Comparison of ENCODE assay signal across 8 cellular contexts in genomic region chr11:75524576-75525432, GRCh38. TPM values are rescaled to one million over a fixed set of nuclear protein-coding genes. Genes with fewer than 3 reads are reported as not detected.
DNase-seq lines count a peak whose midpoint lies in the region; ATAC-seq, FAIRE-seq and TF ChIP-seq lines count a peak whose summit lies in the region.

No MANE protein-coding gene starts in this region.

- H3F3A ChIP-seq in GM23338 (replicated peaks; ENCODE audit: low read depth): peaks cover 6% of the 10 kb centered on the region; the same call in 1 of the 2 replicates

- H4K20me1 ChIP-seq in GM23338 (replicated peaks; ENCODE audit: insufficient read depth): no peaks in the 10 kb centered on the region
- peaks cover 7% of the 10 kb centered on the region; the same call in 1 of the 2 replicates for H4K20me1 ChIP-seq in K562 (replicated peaks; ENCODE audit: control insufficient read depth, insufficient read depth, low read length)

- H3K27me3 ChIP-seq in GM23338 (ENCODE audit: insufficient read depth): peaks cover 41% of the 10 kb centered on the region
- no peaks in the 10 kb centered on the region for H3K27me3 ChIP-seq in K562 (ENCODE audit: control insufficient read depth in 2 of 2, insufficient read depth in 2 of 2, low read length in 2 of 2)
- peaks cover 0 to 30% of the 10 kb centered on the region in 2 donors for H3K27me3 ChIP-seq in left lung

- FAIRE-seq in K562 (lab: Jason Lieb, UNC): no peak

- TF ChIP-seq POLR2A in K562 (conservative IDR thresholded peaks at IDR 0.05): no peak

- in situ Hi-C loops in K562 (cut with MboI): no loop called here

- 0 out of 2 replicates have a peak, but pooled peaks cover 5% of the 10 kb centered on the region for H3K4me1 ChIP-seq in GM23338 (ENCODE audit: insufficient read depth)
- peaks cover 10 to 37% of the 10 kb centered on the region in 2 experiments; a peak in 4 of 5 replicates for H3K4me1 ChIP-seq in K562 (replicated peaks in 1 of 2; ENCODE audit: control insufficient read depth in 2 of 2, insufficient read depth in 2 of 2, low read length in 2 of 2)
- peaks cover 11 to 24% of the 10 kb centered on the region in 2 donors for H3K4me1 ChIP-seq in left lung

- peak overlapping the region; percentile 85 for H3K4me3 ChIP-seq in GM23338
- peak overlapping the region; percentile 63 for H3K4me3 ChIP-seq in K562
- H3K4me3 ChIP-seq in left lung: peak overlapping the region; percentile 48 to 63

- H3K4me2 ChIP-seq in GM23338 (peak overlapping the region; percentile 95), K562 (ENCODE audit: insufficient read depth, low read length) (peak overlapping the region; percentile 95)

- no peaks in the 10 kb centered on the region for H3K9me3 ChIP-seq in K562 (replicated peaks; ENCODE audit: control insufficient read depth, insufficient read depth, low read depth, low read length)
- H3K9me3 ChIP-seq in left lung: no peaks in the 10 kb centered on the region

- intact Hi-C loops in CD14-positive monocyte (cut with micrococcal nuclease): no loop called here
- intact Hi-C loops in K562 (cut with micrococcal nuclease): no loop called here
- intact Hi-C loops in left lung (cut with DNase I): loop anchor here in 1 of 2 donors (5.0 kb wide), 1 partner anchor 78 kb away; no protein-coding TSS in a partner anchor

- TSS peak; percentile 47 for BruUV-seq in K562 (replicated peaks; lab: Mats Ljungman, UMichigan)

- H3K79me2 ChIP-seq in GM23338 (replicated peaks; ENCODE audit: insufficient read depth) (no peaks in the 10 kb centered on the region; the same call in 1 of the 2 replicates), K562 (ENCODE audit: control insufficient read depth, insufficient read depth, low read length) (peaks cover 10% of the 10 kb centered on the region; the same call in 1 of the 3 replicates)

- H3K27ac ChIP-seq in GM23338 (ENCODE audit: low read depth) (no peak overlapping the region), K562 (ENCODE audit: extremely low read depth, low read depth, low read length) (peak overlapping the region; percentile 40; the same call in 2 of the 3 replicates), left lung (no peak overlapping the region)

- TF ChIP-seq EP300 in K562 (IDR thresholded peaks at IDR 0.05; ENCODE audit: low read length): no peak

- H3K9me2 ChIP-seq in GM23338 (ENCODE audit: insufficient read depth): no peaks in the 10 kb centered on the region

- H3K36me3 Mint-ChIP-seq in CD14-positive monocyte (peaks cover 0 to 3% of the 10 kb centered on the region in 2 donors), GM23338 (ENCODE audit: low read depth) (no peaks in the 10 kb centered on the region)

- H3K9me3 Mint-ChIP-seq in CD14-positive monocyte (peaks cover 0 to 5% (median 0%) of the 10 kb centered on the region in 7 donors), GM23338 (no peaks in the 10 kb centered on the region)
- no peaks in the 10 kb centered on the region for H3K9me3 Mint-ChIP-seq in stimulated activated naive CD8-positive, alpha-beta T cell treated with anti-CD3 and anti-CD28 coated beads, Interleukin-15, amount 100 ng/mL, for 72 hours

- peak overlapping the region; percentile 90 to 95 for H3K4me3 Mint-ChIP-seq in CD14-positive monocyte
- H3K4me3 Mint-ChIP-seq in GM23338: peak overlapping the region; percentile 76
- peak overlapping the region; percentile 62 to 65 for H3K4me3 Mint-ChIP-seq in stimulated activated naive CD8-positive, alpha-beta T cell treated with anti-CD3 and anti-CD28 coated beads, Interleukin-15, amount 100 ng/mL, for 72 hours

- H3K4me1 Mint-ChIP-seq in CD14-positive monocyte (peaks cover 28% of the 10 kb centered on the region), GM23338 (peaks cover 13% of the 10 kb centered on the region)
- H3K4me1 Mint-ChIP-seq in stimulated activated naive CD8-positive, alpha-beta T cell treated with anti-CD3 and anti-CD28 coated beads, Interleukin-15, amount 100 ng/mL, for 72 hours: peaks cover 17% of the 10 kb centered on the region

- H3K27me3 Mint-ChIP-seq in CD14-positive monocyte (ENCODE audit: low read depth in 3 of 3) (peaks cover 17 to 36% (median 27%) of the 10 kb centered on the region in 3 donors), GM23338 (ENCODE audit: insufficient read depth, low read depth, poor library complexity) (peaks cover 34% of the 10 kb centered on the region)
- H3K27me3 Mint-ChIP-seq in stimulated activated naive CD8-positive, alpha-beta T cell treated with anti-CD3 and anti-CD28 coated beads, Interleukin-15, amount 100 ng/mL, for 72 hours: peaks cover 9% of the 10 kb centered on the region

- no peaks in the 10 kb centered on the region for H3K36me3 ChIP-seq in GM23338 (ENCODE audit: insufficient read depth)
- no peaks in the 10 kb centered on the region for H3K36me3 ChIP-seq in K562 (ENCODE audit: control insufficient read depth, insufficient read depth, low read length)
- no peaks in the 10 kb centered on the region for H3K36me3 ChIP-seq in left lung

- H3K9ac ChIP-seq in K562 (ENCODE audit: insufficient read depth in 1 of 2, low read depth in 2 of 2, low read length in 2 of 2): peak overlapping the region; percentile 57 to 97; a peak in 3 of 4 replicates

- no peak for TF ChIP-seq RAD21 in K562 (CRISPR knock-in tag; conservative IDR thresholded peaks at IDR 0.05 in 1 of 2, IDR thresholded peaks at IDR 0.05 in 1 of 2)

- ATAC-seq in GM23338: peak; percentile 33
- ATAC-seq in K562: peak; percentile 2; the same call in 2 of the 3 replicates
- ATAC-seq in left lung: no peak
- peak; percentile 27 for ATAC-seq in stimulated activated naive CD8-positive, alpha-beta T cell treated with anti-CD3 and anti-CD28 coated beads, Interleukin-15, amount 100 ng/mL, for 72 hours
- no peak for ATAC-seq in HG02610 (IDR thresholded peaks at IDR 0.05; ENCODE audit: unreplicated experiment)

- CTCF ChIA-PET in K562 (lab: Yijun Ruan, JAX; ENCODE audit: low intra/inter-chr PET ratio): interaction anchor here (2.7 kb wide), 1 partner anchor 80 kb away, joined by 14 read pairs; no protein-coding TSS in a partner anchor

- peak overlapping the region; percentile 95 for H2AFZ ChIP-seq in GM23338
- H2AFZ ChIP-seq in K562 (ENCODE audit: low read depth, low read length): peak overlapping the region; percentile 92

- H3K27ac Mint-ChIP-seq in CD14-positive monocyte: no peak overlapping the region
- no peak overlapping the region for H3K27ac Mint-ChIP-seq in GM23338
- no peak overlapping the region for H3K27ac Mint-ChIP-seq in stimulated activated naive CD8-positive, alpha-beta T cell treated with anti-CD3 and anti-CD28 coated beads, Interleukin-15, amount 100 ng/mL, for 72 hours

- no peak for DNase-seq in CD14-positive monocyte (ENCODE audit: low spot score)
- peak; percentile 46 for DNase-seq in GM23338 (ENCODE audit: low spot score)
- DNase-seq in RKO (ENCODE audit: low spot score): peak; percentile 58
- peak in 3 of 4 experiments; percentile 33 to 61 (median 57) for DNase-seq in K562 (ENCODE audit: extremely low read depth in 1 of 4, low spot score in 3 of 4)
- peak in 1 of 2 donors; percentile 80 for DNase-seq in left lung
- DNase-seq in stimulated activated naive CD8-positive, alpha-beta T cell treated with anti-CD3 and anti-CD28 coated beads, Interleukin-15, amount 100 ng/mL, for 72 hours: peak; percentile 33 to 37
- no peak for DNase-seq in RPMI8226

- POLR2A ChIA-PET in K562 (lab: Yijun Ruan, JAX): interaction anchor here (0.6 to 1.0 kb wide), 3 partner anchors 9 to 289 kb away, joined by 3 to 6 read pairs (median 3); no protein-coding TSS in a partner anchor

- no peaks in the 10 kb centered on the region for H3K9me1 ChIP-seq in K562 (ENCODE audit: control insufficient read depth, insufficient read depth, low read length)

- TF ChIP-seq CTCF in CD14-positive monocyte (IDR thresholded peaks at IDR 0.05) (no peak), GM23338 (conservative IDR thresholded peaks at IDR 0.05; ENCODE audit: low read depth in 2 of 2) (no peak), K562 (IDR thresholded peaks at IDR 0.05 in 2 of 3, conservative IDR thresholded peaks at IDR 0.05 in 1 of 3; ENCODE audit: insufficient read depth in 2 of 3, low read depth in 1 of 3, low read length in 3 of 3) (no peak), left lung (IDR thresholded peaks at IDR 0.05) (no peak)

- 6% methylated on average over 44 of the region's 52 CpGs for WGBS in K562 (ENCODE audit: insufficient coverage, low coverage, missing lambda C conversion rate)

RNA-seq across cellular contexts. Expression of gene GDPD5, which starts 0.9 kb away (rescaled TPM):
- polyA plus RNA-seq in CD14-positive monocyte (1 to 10 TPM; 4.9 to 7.6 TPM), GM23338 (2016; fragmentation: Nextera tagmentation; extraction: Ambion mirVana) (1.6 and 1.7 TPM in 2 replicates), K562 (2011; rRNA removed) (8.0 and 11.8 TPM in 2 replicates), K562 (2014; fragmentation: Illumina TruSeq; extraction: Trizol) (8.7 and 11.9 TPM in 2 replicates), K562 (2014; fragmentation: Nextera tagmentation; extraction: Ambion mirVana) (under 1 TPM; 0.32 to 0.41 TPM), K562 (2014; rRNA removed) (17.0 and 20.4 TPM in 2 replicates)
- total RNA-seq in GM23338 (2014; rRNA removed; shearing (Covaris generic)): 3.3 and 4.9 TPM in 2 replicates
- total RNA-seq in K562 (2011; cell fraction: chromatin; rRNA removed; ENCODE audit: low replicate concordance): 57.8 and 141 TPM in 2 replicates
- total RNA-seq in K562 (2011; cell fraction: nucleolus; rRNA removed): 58.7 and 66.9 TPM in 2 replicates
- total RNA-seq in K562 (2011; cell fraction: nucleoplasm; rRNA removed): 57.6 and 71.8 TPM in 2 replicates
- total RNA-seq in K562 (2014; rRNA removed) (9.8 and 14.2 TPM in 2 replicates), K562 (2014; rRNA removed; fragmentation: Illumina TruSeq; extraction: Trizol) (2.8 and 2.9 TPM in 2 replicates), K562 (2015; rRNA removed; fragmentation: Illumina TruSeq; extraction: Trizol) (6.1 and 6.5 TPM in 2 replicates), K562 (2021) (19.0 and 27.3 TPM in 2 replicates), left lung (10 to 100 TPM; 10.5 to 15.5 TPM)
- 7.2 and 13.1 TPM in 2 replicates for polyA plus RNA-seq in K562 (2011; cell fraction: cytosol; rRNA removed)
- polyA plus RNA-seq in K562 (2011; cell fraction: nucleus; rRNA removed): 47.6 and 80.4 TPM in 2 replicates
- 11.7 and 25.1 TPM in 2 replicates for polyA plus RNA-seq in K562 (2012)
- polyA minus RNA-seq in K562 (2011; rRNA and poly(A)+ RNA removed): 4.6 and 5.0 TPM in 2 replicates
- polyA minus RNA-seq in K562 (2011; cell fraction: cytosol; rRNA and poly(A)+ RNA removed): 7.2 and 15.1 TPM in 2 replicates
- 18.5 and 19.8 TPM in 2 replicates for polyA minus RNA-seq in K562 (2011; cell fraction: nucleus; rRNA and poly(A)+ RNA removed)

RNA-seq across cellular contexts. Expression of gene SERPINH1, which starts 37.2 kb away (rescaled TPM):
- polyA plus RNA-seq in CD14-positive monocyte (1 to 10 TPM; 1.6 to 2.1 TPM), GM23338 (2016; fragmentation: Nextera tagmentation; extraction: Ambion mirVana) (238 and 269 TPM in 2 replicates), K562 (2011; rRNA removed) (45.5 and 123 TPM in 2 replicates), K562 (2014; fragmentation: Illumina TruSeq; extraction: Trizol) (95.0 and 102 TPM in 2 replicates), K562 (2014; fragmentation: Nextera tagmentation; extraction: Ambion mirVana) (1 to 10 TPM; 2.8 to 6.8 TPM), K562 (2014; rRNA removed) (67.8 and 77.9 TPM in 2 replicates)
- 1,217 and 1,375 TPM in 2 replicates for total RNA-seq in GM23338 (2014; rRNA removed; shearing (Covaris generic))
- total RNA-seq in K562 (2011; cell fraction: chromatin; rRNA removed; ENCODE audit: low replicate concordance): 53.1 and 136 TPM in 2 replicates
- 186 and 237 TPM in 2 replicates for total RNA-seq in K562 (2011; cell fraction: nucleolus; rRNA removed)
- 128 and 144 TPM in 2 replicates for total RNA-seq in K562 (2011; cell fraction: nucleoplasm; rRNA removed)
- total RNA-seq in K562 (2014; rRNA removed) (67.9 and 85.8 TPM in 2 replicates), K562 (2014; rRNA removed; fragmentation: Illumina TruSeq; extraction: Trizol) (30.3 and 44.1 TPM in 2 replicates), K562 (2015; rRNA removed; fragmentation: Illumina TruSeq; extraction: Trizol) (78.5 and 87.1 TPM in 2 replicates), K562 (2021) (106 and 115 TPM in 2 replicates), left lung (100 to 1,000 TPM; 358 to 516 TPM)
- polyA plus RNA-seq in K562 (2011; cell fraction: cytosol; rRNA removed): 84.3 and 156 TPM in 2 replicates
- polyA plus RNA-seq in K562 (2011; cell fraction: nucleus; rRNA removed): 79.5 and 81.7 TPM in 2 replicates
- polyA plus RNA-seq in K562 (2012): 148 and 286 TPM in 2 replicates
- polyA minus RNA-seq in K562 (2011; rRNA and poly(A)+ RNA removed): 24.5 and 38.2 TPM in 2 replicates
- polyA minus RNA-seq in K562 (2011; cell fraction: cytosol; rRNA and poly(A)+ RNA removed): 53.3 and 105 TPM in 2 replicates
- 27.3 and 51.1 TPM in 2 replicates for polyA minus RNA-seq in K562 (2011; cell fraction: nucleus; rRNA and poly(A)+ RNA removed)

Comparison
In these comparisons a context has a peak if more than half of its experiments do, and no peak if none do; other contexts are left out.
1. DNase-seq: peak in GM23338 (single experiment), RKO (single experiment), K562 (3 of 4) and stimulated activated naive CD8-positive, alpha-beta T cell treated with anti-CD3 and anti-CD28 coated beads, Interleukin-15, amount 100 ng/mL, for 72 hours (2 of 2); none in CD14-positive monocyte (single experiment) and RPMI8226 (single experiment).
2. ATAC-seq: peak in GM23338 (single experiment), K562 (single experiment) and stimulated activated naive CD8-positive, alpha-beta T cell treated with anti-CD3 and anti-CD28 coated beads, Interleukin-15, amount 100 ng/mL, for 72 hours (single experiment); none in left lung (single experiment) and HG02610 (single experiment).
3. Peak in every context shown above with its lines, with median percentiles within 50 percentile points of each other: H3K4me3 Mint-ChIP-seq and H3K4me3 ChIP-seq.